Comparison of ENCODE assay signal across 2 cellular contexts in genomic region chr6:42901538-42901957, GRCh38.
TF ChIP-seq lines count a peak whose summit lies in the region.

No MANE protein-coding gene starts in this region.

TF ChIP-seq in IMR-90, 13 proteins besides CTCF, POLR2A, EP300 and RAD21:
- TF ChIP-seq SMC3 (IDR thresholded peaks at IDR 0.05; ENCODE audit: low read depth, low read length) (peak; percentile 73), CEBPB (IDR thresholded peaks at IDR 0.05; ENCODE audit: low read depth, low read length) (no peak), FOS (IDR thresholded peaks at IDR 0.05; ENCODE audit: low read depth, low read length) (no peak)

TF ChIP-seq in endothelial cell of umbilical vein, 7 proteins besides CTCF, POLR2A, EP300 and RAD21:
- no peak for TF ChIP-seq GATA2 (IDR thresholded peaks at IDR 0.05; ENCODE audit: insufficient read depth, insufficient read length, low read depth, low read length)
- TF ChIP-seq POLR2AphosphoS5 (IDR thresholded peaks at IDR 0.05; ENCODE audit: insufficient read depth, low read depth, low read length): no peak
- no peak for TF ChIP-seq JUN (IDR thresholded peaks at IDR 0.05; ENCODE audit: borderline replicate concordance, insufficient read depth, insufficient read length, low read depth)
- no peak for TF ChIP-seq FOS (IDR thresholded peaks at IDR 0.05; ENCODE audit: borderline replicate concordance, insufficient read depth, low read length)
- no peak for TF ChIP-seq MYC (IDR thresholded peaks at IDR 0.05; ENCODE audit: low read depth, low read length)
- TF ChIP-seq MAX (IDR thresholded peaks at IDR 0.05; ENCODE audit: insufficient read depth, insufficient read length): no peak
- no peak for TF ChIP-seq EZH2 (IDR thresholded peaks at IDR 0.05; ENCODE audit: borderline replicate concordance, low read depth, low read length, severe bottlenecking)
